ENCODE assay signal across 10 cellular contexts in the genomic region with DNA sequence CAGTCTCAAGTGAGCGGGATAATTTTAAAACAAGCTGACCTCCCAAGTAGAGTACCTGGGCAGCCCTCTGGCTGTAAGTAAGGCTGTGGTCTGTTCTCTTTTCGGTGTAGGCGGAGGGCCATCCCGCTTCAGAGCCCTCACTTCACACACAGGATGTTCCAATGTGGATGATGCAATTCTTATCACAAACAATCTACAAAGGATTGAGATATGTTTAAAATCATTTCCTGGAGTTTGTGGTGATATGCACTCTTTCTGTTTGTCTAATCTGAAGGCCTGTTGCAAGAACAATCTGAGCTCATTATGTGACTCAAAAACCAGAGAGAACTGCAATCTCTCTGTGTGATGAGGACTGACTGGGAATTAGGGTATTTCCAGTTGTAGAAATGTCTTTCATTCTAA. TPM values are rescaled to one million over a fixed set of nuclear protein-coding genes. Genes with fewer than 3 reads are reported as not detected.
DNase-seq lines count a peak whose midpoint lies in the region; ATAC-seq and TF ChIP-seq lines count a peak whose summit lies in the region.
"Had no signal": no experiment of that assay in that cellular context is flagged by ENCODE, and none has a peak within 500 bp of the region (broad histone marks: within the 10 kb centered on the region; RNA-seq: fewer than 3 reads in every experiment).

No MANE protein-coding gene starts in this region.

- no peak for TF ChIP-seq POLR2A in transverse colon (IDR thresholded peaks at IDR 0.05)

- peaks cover 57% of the 10 kb centered on the region for H3K4me1 Mint-ChIP-seq in activated T-helper 1 cell treated with anti-CD3 and anti-CD28 coated beads, Interleukin-12 subunit alpha, Interleukin-12 subunit beta, Interleukin-2, Interleukin-4 antibody, amounts not matched to agents 30 ng/mL and 10 ng/mL and 1 ng/mL, durations not matched to agents 14 hours and 24 hours and 36 hours (ENCODE audit: low read depth)
- peaks cover 6% of the 10 kb centered on the region for H3K4me1 Mint-ChIP-seq in endothelial cell (ENCODE audit: unreplicated experiment)

- DNase-seq in activated effector memory CD4-positive, alpha-beta T cell treated with anti-CD3 and anti-CD28 coated beads, Interleukin-2, amount 50 U/mL, for 16 hours: peak; percentile 65
- DNase-seq in activated effector memory CD4-positive, alpha-beta T cell treated with Interleukin-2 at 50 U/mL for 16 hours: no peak
- DNase-seq in activated T-helper 1 cell treated with anti-CD3 and anti-CD28 coated beads, Interleukin-12 subunit alpha, Interleukin-12 subunit beta, Interleukin-2, Interleukin-4 antibody, amounts not matched to agents 30 ng/mL and 10 ng/mL and 1 ng/mL, durations not matched to agents 14 hours and 24 hours and 36 hours (ENCODE audit: low spot score): peak; percentile 39
- DNase-seq in left ventricle myocardium superior (no peak), transverse colon (no peak), endothelial cell (ENCODE audit: low spot score) (no peak), HK-2 (ENCODE audit: unreplicated experiment) (no peak)
- DNase-seq: GF-D8, NCI-H82 had no signal

- 32% methylated on average over 4 of the region's 4 CpGs; no CpG with 5 or more reads in 1 of the 2 donors for WGBS in transverse colon (ENCODE audit: low coverage in 1 of 2), 2 donors

- peaks cover 16% of the 10 kb centered on the region for H3K36me3 Mint-ChIP-seq in activated T-helper 1 cell treated with anti-CD3 and anti-CD28 coated beads, Interleukin-12 subunit alpha, Interleukin-12 subunit beta, Interleukin-2, Interleukin-4 antibody, amounts not matched to agents 30 ng/mL and 10 ng/mL and 1 ng/mL, durations not matched to agents 14 hours and 24 hours and 36 hours (ENCODE audit: low read depth)
- peaks cover 5% of the 10 kb centered on the region for H3K36me3 Mint-ChIP-seq in endothelial cell (ENCODE audit: low read depth, unreplicated experiment)

- TF ChIP-seq EP300 in transverse colon (IDR thresholded peaks at IDR 0.05; ENCODE audit: low read depth): no peak

- H3K27me3 ChIP-seq in transverse colon: no peaks in the 10 kb centered on the region

- in situ Hi-C loops in transverse colon (cut with MboI; ENCODE audit: low pct_ligation_motif_present in 1 of 4, low pct_unique_long_range_greater_than_20kb in 1 of 4, low sequenced_read_pairs in 3 of 4): no loop called here

- ATAC-seq in left ventricle myocardium superior (peak; percentile 44), HG03342 (IDR thresholded peaks at IDR 0.05; ENCODE audit: unreplicated experiment) (no peak)

- no peak overlapping the region for H3K4me3 ChIP-seq in transverse colon

- H3K4me1 ChIP-seq in transverse colon: peaks cover 5 to 30% (median 20%) of the 10 kb centered on the region in 4 donors

- no peak for TF ChIP-seq CTCF in transverse colon (IDR thresholded peaks at IDR 0.05)
- TF ChIP-seq CTCF in endothelial cell (IDR thresholded peaks at IDR 0.05; ENCODE audit: unreplicated experiment): no peak

- H3K9me3 Mint-ChIP-seq in activated T-helper 1 cell treated with anti-CD3 and anti-CD28 coated beads, Interleukin-12 subunit alpha, Interleukin-12 subunit beta, Interleukin-2, Interleukin-4 antibody, amounts not matched to agents 30 ng/mL and 10 ng/mL and 1 ng/mL, durations not matched to agents 14 hours and 24 hours and 36 hours: no peaks in the 10 kb centered on the region
- H3K9me3 Mint-ChIP-seq in endothelial cell (ENCODE audit: unreplicated experiment): no peaks in the 10 kb centered on the region

- H3K9me3 ChIP-seq in transverse colon: no peaks in the 10 kb centered on the region

- H3K27ac Mint-ChIP-seq in activated T-helper 1 cell treated with anti-CD3 and anti-CD28 coated beads, Interleukin-12 subunit alpha, Interleukin-12 subunit beta, Interleukin-2, Interleukin-4 antibody, amounts not matched to agents 30 ng/mL and 10 ng/mL and 1 ng/mL, durations not matched to agents 14 hours and 24 hours and 36 hours: peak overlapping the region; percentile 87
- no peak overlapping the region for H3K27ac Mint-ChIP-seq in endothelial cell (ENCODE audit: unreplicated experiment)

- intact Hi-C loops in activated T-helper 1 cell treated with anti-CD3 and anti-CD28 coated beads, Interleukin-12 subunit alpha, Interleukin-12 subunit beta, Interleukin-2, Interleukin-4 antibody, amounts not matched to agents 30 ng/mL and 10 ng/mL and 1 ng/mL, durations not matched to agents 14 hours and 24 hours and 36 hours (cut with micrococcal nuclease): loop anchor here (1.0 kb wide), 3 partner anchors 10 to 38 kb away; no protein-coding TSS in a partner anchor
- intact Hi-C loops in left ventricle myocardium superior (cut with micrococcal nuclease): no loop called here
- intact Hi-C loops in transverse colon (cut with DNase I; ENCODE audit: low total_unique reads): no loop called here

- H3K4me3 Mint-ChIP-seq in activated T-helper 1 cell treated with anti-CD3 and anti-CD28 coated beads, Interleukin-12 subunit alpha, Interleukin-12 subunit beta, Interleukin-2, Interleukin-4 antibody, amounts not matched to agents 30 ng/mL and 10 ng/mL and 1 ng/mL, durations not matched to agents 14 hours and 24 hours and 36 hours: peak overlapping the region; percentile 57
- H3K4me3 Mint-ChIP-seq in endothelial cell (ENCODE audit: unreplicated experiment): no peak overlapping the region

- no peaks in the 10 kb centered on the region for H3K36me3 ChIP-seq in transverse colon

- no peaks in the 10 kb centered on the region for H3K27me3 Mint-ChIP-seq in activated T-helper 1 cell treated with anti-CD3 and anti-CD28 coated beads, Interleukin-12 subunit alpha, Interleukin-12 subunit beta, Interleukin-2, Interleukin-4 antibody, amounts not matched to agents 30 ng/mL and 10 ng/mL and 1 ng/mL, durations not matched to agents 14 hours and 24 hours and 36 hours (ENCODE audit: insufficient read depth)
- H3K27me3 Mint-ChIP-seq in endothelial cell (ENCODE audit: unreplicated experiment): no peaks in the 10 kb centered on the region

- peak overlapping the region; percentile 57 to 68 (median 60) for H3K27ac ChIP-seq in transverse colon

RNA-seq across cellular contexts. Expression of a gene that starts 42.5 kb away (rescaled TPM):
- total RNA-seq in activated T-helper 1 cell treated with anti-CD3 and anti-CD28 coated beads, Interleukin-12 subunit alpha, Interleukin-12 subunit beta, Interleukin-2, Interleukin-4 antibody, amounts not matched to agents 30 ng/mL and 10 ng/mL and 1 ng/mL, durations not matched to agents 14 hours and 24 hours and 36 hours: 3.1 and 3.2 TPM in 2 replicates
- total RNA-seq in left ventricle myocardium superior: 0.69 TPM
- 10 to 100 TPM in 1 of 4 donors, 1 to 10 TPM in 3; 1.5 to 10.1 (median 8.7) TPM for total RNA-seq in transverse colon
- total RNA-seq in endothelial cell (ENCODE audit: unreplicated experiment): 15.1 TPM

Comparison
In these comparisons a context has a peak if more than half of its experiments do, and no peak if none do; other contexts are left out.
1. DNase-seq: peak in activated effector memory CD4-positive, alpha-beta T cell treated with anti-CD3 and anti-CD28 coated beads, Interleukin-2, amount 50 U/mL, for 16 hours (single experiment) and activated T-helper 1 cell treated with anti-CD3 and anti-CD28 coated beads, Interleukin-12 subunit alpha, Interleukin-12 subunit beta, Interleukin-2, Interleukin-4 antibody, amounts not matched to agents 30 ng/mL and 10 ng/mL and 1 ng/mL, durations not matched to agents 14 hours and 24 hours and 36 hours (single experiment); none in activated effector memory CD4-positive, alpha-beta T cell treated with Interleukin-2 at 50 U/mL for 16 hours (single experiment), left ventricle myocardium superior (single experiment), transverse colon (single experiment), endothelial cell (single experiment) and HK-2 (single experiment).